ENCODE assay signal across 27 cellular contexts in genomic region chr3:65576228-65576627, GRCh38.
"Had no signal": no experiment of that assay in that cellular context is flagged by ENCODE, and none has a peak within 500 bp of the region (broad histone marks: within the 10 kb centered on the region; RNA-seq: fewer than 3 reads in every experiment).

No MANE protein-coding gene starts in this region.

- H3K27ac Mint-ChIP-seq: activated naive CD8-positive, alpha-beta T cell; activated T-cell treated with anti-CD3 and anti-CD28 coated beads, Interleukin-2, amount 50 U/mL, for 24 hours; activated T-helper 2 cell treated with anti-CD3 and anti-CD28 coated beads, Interferon-gamma antibody, Interleukin-2, Interleukin-4, amounts not matched to agents 10 μg/mL and 5 μg/mL and 100 μg/mL, durations not matched to agents 14 hours and 24 hours and 36 hours; endodermal cell; mesothelial cell of epicardium; naive thymus-derived CD8-positive, alpha-beta T cell; stimulated activated naive CD8-positive, alpha-beta T cell treated with anti-CD3 and anti-CD28 coated beads, Interleukin-15, Interleukin-2, amounts not matched to agents 100 ng/mL and 50 ng/mL, for 24 hours had no signal

- H3K27ac ChIP-seq: adrenal gland, pancreas, suprapubic skin had no signal

- H3K4me3 Mint-ChIP-seq: activated naive CD8-positive, alpha-beta T cell; activated T-cell treated with anti-CD3 and anti-CD28 coated beads, Interleukin-2, amount 50 U/mL, for 24 hours; endodermal cell; mesothelial cell of epicardium; naive thymus-derived CD8-positive, alpha-beta T cell; stimulated activated naive CD8-positive, alpha-beta T cell treated with anti-CD3 and anti-CD28 coated beads, Interleukin-15, Interleukin-2, amounts not matched to agents 100 ng/mL and 50 ng/mL, for 24 hours had no signal

- H3K4me1 ChIP-seq: pancreas, suprapubic skin had no signal

- H3K36me3 ChIP-seq: adrenal gland, ascending aorta, heart right ventricle, pancreas, right atrium auricular region, suprapubic skin, tibial nerve had no signal

- H3K4me3 ChIP-seq: adrenal gland, ascending aorta, heart right ventricle, lung, pancreas, psoas muscle, right atrium auricular region, suprapubic skin, tibial nerve had no signal

- H3K27me3 ChIP-seq: adrenal gland, ascending aorta, heart right ventricle, pancreas, right atrium auricular region, suprapubic skin, tibial nerve had no signal

- H3K9me3 Mint-ChIP-seq: activated T-cell treated with anti-CD3 and anti-CD28 coated beads, Interleukin-2, amount 50 U/mL, for 24 hours; activated T-helper 2 cell treated with anti-CD3 and anti-CD28 coated beads, Interferon-gamma antibody, Interleukin-2, Interleukin-4, amounts not matched to agents 10 μg/mL and 5 μg/mL and 100 μg/mL, durations not matched to agents 14 hours and 24 hours and 36 hours; endodermal cell had no signal

- H3K36me3 Mint-ChIP-seq: activated naive CD8-positive, alpha-beta T cell; naive thymus-derived CD8-positive, alpha-beta T cell had no signal

- DNase-seq: activated CD4-positive, alpha-beta T cell treated with anti-CD3 and anti-CD28 coated beads for 1 hour; activated CD4-positive, alpha-beta T cell treated with anti-CD3 and anti-CD28 coated beads, Interleukin-2, amount 50 U/mL, for 1 hour; activated naive CD4-positive, alpha-beta T cell; activated T-cell treated with anti-CD3 and anti-CD28 coated beads, Interleukin-2, amount 50 U/mL, for 24 hours; adrenal gland; cerebellar nuclear complex; cortex of kidney; endodermal cell; heart right ventricle; kidney; naive thymus-derived CD8-positive, alpha-beta T cell; pancreas; psoas muscle; stimulated activated CD4-positive, alpha-beta T cell treated with anti-CD3 and anti-CD28 coated beads, Interleukin-12 subunit alpha, Interleukin-12 subunit beta, amount 100 ng/mL, for 4 hours; stimulated activated CD4-positive, alpha-beta T cell treated with anti-CD3 and anti-CD28 coated beads, Interleukin-4, amount 100 ng/mL, for 4 hours; T-helper 1 cell; T-helper 9 cell had no signal

- H3K9me3 ChIP-seq: ascending aorta, pancreas, suprapubic skin had no signal

- H3K4me1 Mint-ChIP-seq: endodermal cell; naive thymus-derived CD8-positive, alpha-beta T cell had no signal

- H3K27me3 Mint-ChIP-seq: activated naive CD8-positive, alpha-beta T cell; activated T-cell treated with anti-CD3 and anti-CD28 coated beads, Interleukin-2, amount 50 U/mL, for 24 hours; stimulated activated naive CD8-positive, alpha-beta T cell treated with anti-CD3 and anti-CD28 coated beads, Interleukin-15, Interleukin-2, amounts not matched to agents 100 ng/mL and 50 ng/mL, for 24 hours had no signal

- ATAC-seq: left lobe of liver; naive thymus-derived CD8-positive, alpha-beta T cell; pancreas had no signal
